ENCODE assay signal across 14 cellular contexts in the genomic region with DNA sequence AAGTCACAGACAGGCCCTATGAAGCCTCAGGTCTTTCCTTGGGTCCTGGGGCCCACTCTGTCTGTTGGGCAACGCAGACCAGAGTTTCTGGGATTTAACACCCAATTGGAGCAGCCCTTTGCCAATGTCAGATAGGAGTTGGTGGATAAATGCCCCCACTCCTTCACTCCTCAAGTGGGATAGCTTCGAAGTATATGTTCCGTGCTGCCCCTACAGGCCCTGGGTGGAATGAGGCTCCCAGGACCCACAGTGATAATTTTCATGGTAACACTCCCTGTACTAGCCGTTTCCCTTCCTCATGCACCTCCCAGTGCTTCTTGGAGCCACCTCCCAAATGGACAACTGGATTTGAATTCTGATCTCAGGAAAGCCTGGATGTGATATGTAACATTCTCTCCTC.
DNase-seq lines count a peak whose midpoint lies in the region; ATAC-seq and TF ChIP-seq lines count a peak whose summit lies in the region.
"Had no signal": no experiment of that assay in that cellular context is flagged by ENCODE, and none has a peak within 500 bp of the region (broad histone marks: within the 10 kb centered on the region; RNA-seq: fewer than 3 reads in every experiment).

No MANE protein-coding gene starts in this region.

- TF ChIP-seq CTCF in AG04449 (IDR thresholded peaks at IDR 0.05; ENCODE audit: insufficient read depth, low read length, missing control alignments) (peak; percentile 7), PC-9 (conservative IDR thresholded peaks at IDR 0.05) (peak; percentile 49; the same call in 1 of the 2 replicates), fibroblast of mammary gland (conservative IDR thresholded peaks at IDR 0.05; ENCODE audit: control insufficient read depth, insufficient read depth, low read depth, low read length) (peak; percentile 25), osteoblast (IDR thresholded peaks at IDR 0.05; ENCODE audit: extremely low read depth, low read depth, low read length) (no peak)

- CTCF ChIA-PET in AG04449 (lab: Yijun Ruan, JAX) (no interaction called here), PC-9 (lab: Charles Lee) (no interaction called here)

- H3K4me2 ChIP-seq in GM23248 (ENCODE audit: unreplicated experiment) (no peak overlapping the region), PC-9 (no peak overlapping the region), osteoblast (ENCODE audit: insufficient read depth, low read length) (no peak overlapping the region)

- H4K20me1 ChIP-seq in GM23248 (ENCODE audit: insufficient read depth) (no peaks in the 10 kb centered on the region), PC-9 (ENCODE audit: insufficient read depth) (no peaks in the 10 kb centered on the region), osteoblast (ENCODE audit: insufficient read depth, low read length) (no peaks in the 10 kb centered on the region)

- H3K79me2 ChIP-seq in GM23248 (ENCODE audit: insufficient read depth) (no peaks in the 10 kb centered on the region), PC-9 (ENCODE audit: low read depth) (no peaks in the 10 kb centered on the region), osteoblast (ENCODE audit: insufficient read depth, low read length) (no peaks in the 10 kb centered on the region)

- BruUV-seq in PC-9 (replicated peaks; lab: Mats Ljungman, UMichigan): no TSS peak

- intact Hi-C loops in PC-9 (cut with micrococcal nuclease; ENCODE audit: unreplicated experiment): no loop called here

- DNase-seq in AG04449 (ENCODE audit: low read depth, low spot score) (no peak), GM23248 (peak; percentile 2), PC-9 (no peak), fibroblast of mammary gland (ENCODE audit: low read depth) (no peak), SK-N-DZ (ENCODE audit: low spot score) (no peak), osteoblast (ENCODE audit: insufficient read length, low spot score, missing footprints) (no peak)
- no peak for DNase-seq in activated CD8-positive, alpha-beta memory T cell treated with anti-CD3 and anti-CD28 coated beads, Interleukin-2, amount 50 U/mL, for 48 hours
- DNase-seq: CD4-positive, CD25-positive, alpha-beta regulatory T cell; dermis blood vessel endothelial cell; left colon; NCI-H2081 treated with DMSO at 0.1 percent for 48 hours; nephron progenitor cell had no signal

- 61 to 62% methylated on average over 4 of the region's 4 CpGs for WGBS in GM23248 (ENCODE audit: low coverage in 1 of 2, low lambda C conversion rate in 2 of 2, missing lambda C conversion rate in 2 of 2), 2 experiments

- POLR2A ChIA-PET in AG04449 (lab: Yijun Ruan, JAX): no interaction called here
- POLR2A ChIA-PET in PC-9 (lab: Charles Lee; ENCODE audit: unreplicated experiment): no interaction called here

- no peaks in the 10 kb centered on the region for H3K9me3 ChIP-seq in GM23248 (ENCODE audit: low read depth)
- no peaks in the 10 kb centered on the region for H3K9me3 ChIP-seq in PC-9 (ENCODE audit: insufficient read depth, low read depth)
- H3K9me3 ChIP-seq in osteoblast (ENCODE audit: low read depth, low read length): no peaks in the 10 kb centered on the region

- no peak overlapping the region for H3K4me3 ChIP-seq in AG04449 (ENCODE audit: low read depth, low read length)
- no peak overlapping the region for H3K4me3 ChIP-seq in GM23248
- H3K4me3 ChIP-seq in PC-9: no peak overlapping the region
- no peak overlapping the region for H3K4me3 ChIP-seq in fibroblast of mammary gland (ENCODE audit: control insufficient read depth, low read depth, low read length)
- no peak overlapping the region for H3K4me3 ChIP-seq in osteoblast (ENCODE audit: insufficient read depth, low read length)

- H3K27me3 ChIP-seq in GM23248 (replicated peaks; ENCODE audit: insufficient read depth): no peaks in the 10 kb centered on the region; the same call in 1 of the 2 replicates
- H3K27me3 ChIP-seq in PC-9 (ENCODE audit: insufficient read depth, low read depth): no peaks in the 10 kb centered on the region
- no peaks in the 10 kb centered on the region for H3K27me3 ChIP-seq in osteoblast (ENCODE audit: insufficient read depth, low read length)

- no peak for ATAC-seq in HG03439 (IDR thresholded peaks at IDR 0.05; ENCODE audit: unreplicated experiment)
- ATAC-seq: Right ventricle myocardium inferior had no signal

- no peaks in the 10 kb centered on the region for H3K9me2 ChIP-seq in GM23248 (ENCODE audit: insufficient read depth)
- H3K9me2 ChIP-seq in PC-9 (ENCODE audit: insufficient read depth): no peaks in the 10 kb centered on the region

- H3K27ac ChIP-seq in GM23248 (no peak overlapping the region), PC-9 (no peak overlapping the region), osteoblast (ENCODE audit: low read depth, low read length) (no peak overlapping the region)

- H3K4me1 ChIP-seq in GM23248 (ENCODE audit: insufficient read depth) (no peaks in the 10 kb centered on the region), PC-9 (replicated peaks; ENCODE audit: insufficient read depth) (no peaks in the 10 kb centered on the region), osteoblast (ENCODE audit: insufficient read depth, low read length) (no peaks in the 10 kb centered on the region)

- H2AFZ ChIP-seq in GM23248 (no peak overlapping the region), PC-9 (no peak overlapping the region), osteoblast (ENCODE audit: low read length) (no peak overlapping the region)

- in situ Hi-C loops in GM23248 (cut with MboI): no loop called here

- no peak overlapping the region for H3K9ac ChIP-seq in GM23248

- H3F3A ChIP-seq in GM23248 (ENCODE audit: insufficient read depth) (no peaks in the 10 kb centered on the region), PC-9 (ENCODE audit: insufficient read depth, low read depth) (no peaks in the 10 kb centered on the region)

- no peaks in the 10 kb centered on the region for H3K36me3 ChIP-seq in GM23248 (ENCODE audit: low read depth)
- no peaks in the 10 kb centered on the region for H3K36me3 ChIP-seq in PC-9 (ENCODE audit: low read depth)
- H3K36me3 ChIP-seq in osteoblast (ENCODE audit: insufficient read depth, low read length): no peaks in the 10 kb centered on the region
